ENCODE assay signal across 8 cellular contexts in genomic region chr6:42049116-42049809, GRCh38. TPM values are rescaled to one million over a fixed set of nuclear protein-coding genes. Genes with fewer than 3 reads are reported as not detected.
A peak's percentile ranks its signal among the peaks of the same experiment; 100 is the strongest.
DNase-seq lines count a peak whose midpoint lies in the region; ATAC-seq and TF ChIP-seq lines count a peak whose summit lies in the region.

No MANE protein-coding gene starts in this region.

- H3K27me3 Mint-ChIP-seq in natural killer cell treated with Interleukin-12 subunit alpha and Interleukin-12 subunit beta and Interleukin-15 and Interleukin-18, amount 100 ng/mL, for 72 hours: no peaks in the 10 kb centered on the region

- peak overlapping the region; percentile 49 for H3K4me3 ChIP-seq in BJ (ENCODE audit: low read depth, low read length)
- H3K4me3 ChIP-seq in MG63: peak overlapping the region; percentile 40

- no peaks in the 10 kb centered on the region for H3K9me3 Mint-ChIP-seq in natural killer cell treated with Interleukin-12 subunit alpha and Interleukin-12 subunit beta and Interleukin-15 and Interleukin-18, amount 100 ng/mL, for 72 hours

- POLR2A ChIA-PET in BJ (lab: Charles Lee): no interaction called here

- TF ChIP-seq CTCF in BJ (IDR thresholded peaks at IDR 0.05; ENCODE audit: insufficient read depth, low read depth, low read length): no peak

- no peaks in the 10 kb centered on the region for H3K36me3 Mint-ChIP-seq in natural killer cell treated with Interleukin-12 subunit alpha and Interleukin-12 subunit beta and Interleukin-15 and Interleukin-18, amount 100 ng/mL, for 72 hours

- H3K36me3 ChIP-seq in BJ (ENCODE audit: control insufficient read depth, insufficient read depth, low read length) (no peaks in the 10 kb centered on the region), MG63 (no peaks in the 10 kb centered on the region; the same call in 1 of the 2 replicates)

- H3K4me1 Mint-ChIP-seq in natural killer cell treated with Interleukin-12 subunit alpha and Interleukin-12 subunit beta and Interleukin-15 and Interleukin-18, amount 100 ng/mL, for 72 hours (ENCODE audit: low read depth in 2 of 2): peaks cover 54 to 60% of the 10 kb centered on the region in 2 donors

- H3K27ac Mint-ChIP-seq in natural killer cell treated with Interleukin-12 subunit alpha and Interleukin-12 subunit beta and Interleukin-15 and Interleukin-18, amount 100 ng/mL, for 72 hours: peak overlapping the region; percentile 89 to 91

- H3K27ac ChIP-seq in cingulate gyrus (ENCODE audit: low read depth, low read length): peak overlapping the region; percentile 80

- H3K9me3 ChIP-seq in MG63: no peaks in the 10 kb centered on the region

- H3K4me3 Mint-ChIP-seq in natural killer cell treated with Interleukin-12 subunit alpha and Interleukin-12 subunit beta and Interleukin-15 and Interleukin-18, amount 100 ng/mL, for 72 hours: peak overlapping the region; percentile 97

- DNase-seq in BJ (ENCODE audit: low read depth): no peak
- no peak for DNase-seq in MG63
- DNase-seq in natural killer cell treated with Interleukin-12 subunit alpha and Interleukin-12 subunit beta and Interleukin-15 and Interleukin-18, amount 100 ng/mL, for 72 hours (ENCODE audit: low spot score): no peak
- DNase-seq in NCI-H128 (lab: John Stamatoyannopoulos, UW; ENCODE audit: unreplicated experiment): no peak

- ATAC-seq in natural killer cell treated with Interleukin-12 subunit alpha and Interleukin-12 subunit beta and Interleukin-15 and Interleukin-18, amount 100 ng/mL, for 72 hours: no peak
- ATAC-seq in HG02884 (IDR thresholded peaks at IDR 0.05; ENCODE audit: unreplicated experiment) (no peak), HG03097 (IDR thresholded peaks at IDR 0.05; ENCODE audit: low FRiP score, unreplicated experiment) (no peak), HG03378 (IDR thresholded peaks at IDR 0.05; ENCODE audit: unreplicated experiment) (no peak)

- H3K27me3 ChIP-seq in BJ (ENCODE audit: control insufficient read depth, insufficient read depth, low read length) (peaks cover 8% of the 10 kb centered on the region), MG63 (no peaks in the 10 kb centered on the region)

- CTCF ChIA-PET in BJ (lab: Yijun Ruan, JAX): interaction anchor here (0.6 to 12.7 kb wide), 6 partner anchors 11 to 273 kb away, joined by 3 to 152 read pairs (median 4); partner anchors contain the start of genes CCND3 and TOMM6

RNA-seq across cellular contexts. Expression of gene TAF8, which starts 1.1 kb away (rescaled TPM):
- 11.9 and 13.9 TPM in 2 replicates for polyA plus RNA-seq in BJ (2011; rRNA removed)
- polyA minus RNA-seq in BJ (2011; rRNA and poly(A)+ RNA removed): 22.8 and 33.0 TPM in 2 replicates
- 20.8 and 29.5 TPM in 2 replicates for total RNA-seq in MG63 (2014; rRNA removed; shearing (Covaris generic); ENCODE audit: low replicate concordance)
- 10 to 100 TPM; 38.7 to 44.1 TPM for total RNA-seq in natural killer cell treated with Interleukin-12 subunit alpha and Interleukin-12 subunit beta and Interleukin-15 and Interleukin-18, amount 100 ng/mL, for 72 hours
